Comparison of ENCODE assay signal across 20 cellular contexts in the genomic region with DNA sequence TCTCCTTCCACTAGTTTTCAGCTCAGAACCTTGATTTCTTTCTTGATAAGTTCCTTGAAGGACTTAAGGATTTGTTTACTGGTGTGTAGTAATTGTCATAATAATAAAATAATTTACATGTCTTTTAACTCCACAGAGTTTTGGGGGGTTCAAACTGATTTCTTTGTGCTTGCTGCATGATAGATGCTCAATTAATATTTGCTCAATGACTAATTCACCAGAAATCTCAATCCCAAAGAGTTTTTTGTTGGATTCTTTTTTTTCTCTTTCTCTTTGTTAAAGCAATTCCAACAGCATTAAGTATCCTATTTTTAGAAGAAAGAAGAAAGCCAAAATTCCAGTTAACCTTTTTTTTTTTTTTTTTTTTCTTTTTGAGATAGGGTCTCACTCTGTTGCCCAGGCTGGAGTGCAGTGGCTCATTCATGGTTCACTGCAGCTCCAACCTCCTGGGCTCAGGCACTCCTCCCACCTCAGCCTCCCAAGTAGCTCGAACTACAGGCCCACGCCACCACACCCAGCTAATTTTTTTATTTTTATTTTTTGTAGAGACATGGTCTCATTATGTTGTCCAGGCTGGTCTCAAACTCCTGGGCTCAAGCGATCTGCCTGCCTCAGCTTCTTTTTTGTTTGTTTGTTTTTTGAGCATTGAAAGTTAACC.
"Had no signal": no experiment of that assay in that cellular context is flagged by ENCODE, and none has a peak within 500 bp of the region (broad histone marks: within the 10 kb centered on the region; RNA-seq: fewer than 3 reads in every experiment).

No MANE protein-coding gene starts in this region.

- H3K4me3 ChIP-seq: cardiac muscle cell, lung, prostate gland, skin epidermis, thoracic aorta had no signal

- H3K4me1 ChIP-seq: prostate gland had no signal

- ATAC-seq: natural killer cell treated with Interleukin-12 subunit alpha and Interleukin-12 subunit beta and Interleukin-15 and Interleukin-18, amount 100 ng/mL, for 72 hours; T-helper 17 cell had no signal

- H3K27me3 ChIP-seq: cardiac muscle cell had no signal

- H3K36me3 ChIP-seq: cardiac muscle cell, prostate gland, thoracic aorta had no signal

- DNase-seq: activated CD4-positive, alpha-beta T cell treated with anti-CD3 and anti-CD28 coated beads, Interleukin-2, amount 50 U/mL, for 4 hours; activated naive CD8-positive, alpha-beta T cell treated with anti-CD3 and anti-CD28 coated beads for 36 hours; amniotic stem cell; endodermal cell; foreskin melanocyte; hypothalamus; nucleus accumbens; right cardiac atrium; stimulated activated CD4-positive, alpha-beta T cell treated with anti-CD3 and anti-CD28 coated beads, Interleukin-15, amount 100 ng/mL, for 24 hours; stimulated activated CD4-positive, alpha-beta T cell treated with anti-CD3 and anti-CD28 coated beads, Interleukin-2, amount 100 ng/mL, for 48 hours; T-helper 17 cell had no signal

- H3K9me3 ChIP-seq: prostate gland, thoracic aorta had no signal

- H3K4me1 Mint-ChIP-seq: endodermal cell, mesothelial cell of epicardium had no signal

- H3K9me3 Mint-ChIP-seq: activated T-helper 1 cell treated with anti-CD3 and anti-CD28 coated beads, Interleukin-12 subunit alpha, Interleukin-12 subunit beta, Interleukin-2, Interleukin-4 antibody, amounts not matched to agents 30 ng/mL and 10 ng/mL and 1 ng/mL, durations not matched to agents 14 hours and 24 hours and 36 hours; endodermal cell; natural killer cell treated with Interleukin-12 subunit alpha and Interleukin-12 subunit beta and Interleukin-15 and Interleukin-18, amount 100 ng/mL, for 72 hours had no signal

- H3K27ac Mint-ChIP-seq: activated T-helper 1 cell treated with anti-CD3 and anti-CD28 coated beads, Interleukin-12 subunit alpha, Interleukin-12 subunit beta, Interleukin-2, Interleukin-4 antibody, amounts not matched to agents 30 ng/mL and 10 ng/mL and 1 ng/mL, durations not matched to agents 14 hours and 24 hours and 36 hours; endodermal cell; T-helper 17 cell had no signal

- H3K27me3 Mint-ChIP-seq: activated naive CD8-positive, alpha-beta T cell treated with anti-CD3 and anti-CD28 coated beads for 36 hours; natural killer cell treated with Interleukin-12 subunit alpha and Interleukin-12 subunit beta and Interleukin-15 and Interleukin-18, amount 100 ng/mL, for 72 hours; T-helper 17 cell had no signal

- H3K27ac ChIP-seq: cardiac muscle cell, epithelial cell of prostate, prostate gland, skin epidermis had no signal

- H3K4me3 Mint-ChIP-seq: activated naive CD8-positive, alpha-beta T cell treated with anti-CD3 and anti-CD28 coated beads for 36 hours; activated T-helper 1 cell treated with anti-CD3 and anti-CD28 coated beads, Interleukin-12 subunit alpha, Interleukin-12 subunit beta, Interleukin-2, Interleukin-4 antibody, amounts not matched to agents 30 ng/mL and 10 ng/mL and 1 ng/mL, durations not matched to agents 14 hours and 24 hours and 36 hours; endodermal cell; mesothelial cell of epicardium; natural killer cell treated with Interleukin-12 subunit alpha and Interleukin-12 subunit beta and Interleukin-15 and Interleukin-18, amount 100 ng/mL, for 72 hours; T-helper 17 cell had no signal
